In the genomic region with DNA sequence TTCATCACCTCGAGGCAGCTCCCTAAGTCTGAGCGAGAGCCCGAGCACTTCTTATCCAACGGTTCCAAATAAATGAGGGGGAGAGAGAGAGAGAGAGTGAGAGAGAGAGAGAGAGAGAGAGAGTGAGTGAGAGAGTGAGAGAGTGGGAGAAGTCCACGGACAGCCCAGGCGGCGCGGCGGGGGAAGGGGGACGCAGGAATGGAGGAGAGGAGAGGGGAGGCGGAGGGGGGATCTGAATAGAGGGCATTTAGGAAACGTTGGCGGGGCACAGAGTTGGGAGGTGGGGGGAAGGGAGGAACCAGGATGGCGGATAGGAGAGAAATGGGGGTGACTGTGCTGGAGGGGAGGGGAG, we compare ENCODE assay signal across 8 cellular contexts. TPM values are rescaled to one million over a fixed set of nuclear protein-coding genes. Genes with fewer than 3 reads are reported as not detected.
DNase-seq lines count a peak whose midpoint lies in the region; ATAC-seq and TF ChIP-seq lines count a peak whose summit lies in the region.

No MANE protein-coding gene starts in this region.

- no peak for TF ChIP-seq CTCF in VCaP (conservative IDR thresholded peaks at IDR 0.05)

- 2% methylated on average over 14 of the region's 14 CpGs for whole genome bisulfite sequencing in right cardiac atrium

- H3K36me3 Mint-ChIP-seq in effector memory CD8-positive, alpha-beta T cell (ENCODE audit: insufficient read depth), result no peaks in the 10 kb centered on the region

- H3K27me3 ChIP-seq in H7 (ENCODE audit: control insufficient read depth, insufficient read depth, low read length) (no peaks in the 10 kb centered on the region), right cardiac atrium (ENCODE audit: control insufficient read depth, insufficient read depth) (no peaks in the 10 kb centered on the region), skeletal muscle satellite cell (ENCODE audit: control insufficient read depth, insufficient read depth, low read length) (peaks cover 5% of the 10 kb centered on the region)

- DNase-seq in A172 (ENCODE audit: low spot score), result peak; percentile 20
- no peak for DNase-seq in H7
- peak; percentile 45 to 76 (median 69) for DNase-seq in right cardiac atrium
- no peak for DNase-seq in effector memory CD8-positive, alpha-beta T cell
- DNase-seq in DMS79 (lab: John Stamatoyannopoulos, UW), result no peak

- no peak overlapping the region for H3K27ac Mint-ChIP-seq in effector memory CD8-positive, alpha-beta T cell

- peaks cover 25 to 34% of the 10 kb centered on the region in 2 donors for H3K27me3 Mint-ChIP-seq in effector memory CD8-positive, alpha-beta T cell

- H3K9ac ChIP-seq in skeletal muscle satellite cell (ENCODE audit: low read depth, low read length), result no peak overlapping the region

- H3K4me3 ChIP-seq in H7 (ENCODE audit: insufficient read depth, low read depth, low read length) (peak overlapping the region; percentile 71), right cardiac atrium (ENCODE audit: low read length) (peak overlapping the region; percentile 70), skeletal muscle satellite cell (ENCODE audit: low read length) (peak overlapping the region; percentile 63)

- H3K9me3 Mint-ChIP-seq in effector memory CD8-positive, alpha-beta T cell, result peaks cover 0 to 4% of the 10 kb centered on the region in 2 donors

- ATAC-seq in right cardiac atrium, result peak; percentile 26 to 45
- ATAC-seq in HG02763 (IDR thresholded peaks at IDR 0.05; ENCODE audit: unreplicated experiment), result no peak
- no peak for ATAC-seq in effector memory CD8-positive, alpha-beta T cell (replicated peaks)

- no peaks in the 10 kb centered on the region for H3K4me1 Mint-ChIP-seq in effector memory CD8-positive, alpha-beta T cell (ENCODE audit: low read depth in 2 of 2)

- H3K36me3 ChIP-seq in H7 (replicated peaks; ENCODE audit: control insufficient read depth, insufficient read depth, low read length) (no peaks in the 10 kb centered on the region), skeletal muscle satellite cell (ENCODE audit: insufficient read depth, low read length) (peaks cover 17% of the 10 kb centered on the region)

- H3K4me1 ChIP-seq in right cardiac atrium (ENCODE audit: control insufficient read depth, insufficient read depth, low read length) (no peaks in the 10 kb centered on the region), skeletal muscle satellite cell (ENCODE audit: control insufficient read depth, insufficient read depth, low read length) (peaks cover 31% of the 10 kb centered on the region)

- H3K9me3 ChIP-seq in right cardiac atrium (ENCODE audit: control insufficient read depth, low read length) (peaks cover 3% of the 10 kb centered on the region), skeletal muscle satellite cell (replicated peaks; ENCODE audit: low read length) (no peaks in the 10 kb centered on the region)

- peak overlapping the region; percentile 84 for H3K4me2 ChIP-seq in skeletal muscle satellite cell (ENCODE audit: low read length)

- peak overlapping the region; percentile 14; the same call in 1 of the 2 replicates for H3K27ac ChIP-seq in VCaP
- no peak overlapping the region for H3K27ac ChIP-seq in right cardiac atrium (ENCODE audit: low read length)

- H3K4me3 Mint-ChIP-seq in effector memory CD8-positive, alpha-beta T cell, result peak overlapping the region in 1 of 2 donors; percentile 48

- intact Hi-C loops in right cardiac atrium (cut with DNase I), result loop anchor here in 2 of 4 donors (5.0 kb wide), 1 partner anchor 1095 kb away; no protein-coding TSS in a partner anchor

RNA-seq across cellular contexts. Expression of a gene that starts 0.5 kb away (rescaled TPM):
- total RNA-seq in A172 (2014; rRNA removed; shearing (Covaris generic)), result 49.2 and 72.9 TPM in 2 replicates
- 144 and 153 TPM in 2 replicates for total RNA-seq in H7 (2014; rRNA removed; shearing (Covaris generic))
- 10 to 100 TPM in 1 of 4 donors, 1 to 10 TPM in 3; 3.8 to 12.0 (median 8.8) TPM for total RNA-seq in right cardiac atrium
- polyA plus RNA-seq in right cardiac atrium, result 4.8 TPM
- total RNA-seq in skeletal muscle satellite cell (2012; rRNA removed), result 57.0 and 75.8 TPM in 2 replicates

Comparison
In these comparisons a context has a peak if more than half of its experiments do, and no peak if none do; other contexts are left out.
1. DNase-seq: peak in A172 (single experiment) and right cardiac atrium (3 of 3); none in H7 (single experiment), effector memory CD8-positive, alpha-beta T cell (0 of 3) and DMS79 (single experiment).
2. ATAC-seq: peak in right cardiac atrium (2 of 2); none in HG02763 (single experiment) and effector memory CD8-positive, alpha-beta T cell (single experiment).
3. Peak in every context shown above with its lines, with median percentiles within 50 percentile points of each other: H3K4me3 ChIP-seq.